ENCODE assay signal across 16 cellular contexts in the genomic region with DNA sequence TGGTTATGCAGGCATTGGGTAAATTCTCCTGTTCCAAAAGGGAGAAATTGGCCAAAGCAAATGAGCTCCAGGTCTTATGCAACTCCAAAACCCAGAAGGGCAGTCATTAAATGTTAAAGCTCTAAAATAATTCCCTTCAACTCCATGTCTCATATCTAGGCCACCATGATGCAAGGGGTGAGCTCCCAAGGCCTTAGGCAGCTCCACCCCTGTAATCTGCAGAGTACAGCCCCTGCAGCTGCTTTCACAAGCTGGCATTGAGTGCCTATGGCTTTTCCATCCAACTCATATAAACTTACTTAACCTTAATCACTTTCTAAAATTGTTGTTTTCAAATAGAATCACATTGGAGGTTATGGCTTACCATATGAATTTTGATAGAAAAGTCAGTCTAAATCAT. TPM values are rescaled to one million over a fixed set of nuclear protein-coding genes. Genes with fewer than 3 reads are reported as not detected.
A peak's percentile ranks its signal among the peaks of the same experiment; 100 is the strongest.
DNase-seq lines count a peak whose midpoint lies in the region; FAIRE-seq and TF ChIP-seq lines count a peak whose summit lies in the region.
"Had no signal": no experiment of that assay in that cellular context is flagged by ENCODE, and none has a peak within 500 bp of the region (broad histone marks: within the 10 kb centered on the region; RNA-seq: fewer than 3 reads in every experiment).

No MANE protein-coding gene starts in this region.

- H3K4me3 ChIP-seq in Loucy (ENCODE audit: low read length, poor library complexity, severe bottlenecking) (no peak overlapping the region), H1 (ENCODE audit: extremely low read depth in 1 of 4, insufficient read depth in 2 of 4, low read depth in 3 of 4, low read length in 4 of 4) (no peak overlapping the region), foreskin fibroblast (ENCODE audit: low read depth in 1 of 2, low read length in 2 of 2) (no peak overlapping the region)
- H3K4me3 ChIP-seq: BLaER1 had no signal

- H3K36me3 Mint-ChIP-seq in osteocyte (ENCODE audit: unreplicated experiment) = peaks cover 4% of the 10 kb centered on the region
- H3K36me3 Mint-ChIP-seq in HFFc6 (ENCODE audit: low read depth) = peaks cover 11% of the 10 kb centered on the region

- no peak overlapping the region for H2AK5ac ChIP-seq in H1 (ENCODE audit: low read depth, low read length)

- H3K4me1 Mint-ChIP-seq in osteocyte (ENCODE audit: unreplicated experiment) (peaks cover 4% of the 10 kb centered on the region), HFFc6 (ENCODE audit: low read depth) (no peaks in the 10 kb centered on the region)

- no peak overlapping the region for H2BK5ac ChIP-seq in H1 (ENCODE audit: low read depth, low read length)

- no peak overlapping the region for H2BK15ac ChIP-seq in H1 (ENCODE audit: low read length)

- POLR2A ChIA-PET in H1 (lab: Charles Lee; ENCODE audit: partially characterized antibody) = interaction anchor here (0.9 to 2.0 kb wide), 5 partner anchors 8 to 132 kb away, joined by 3 to 6 read pairs (median 3); a partner anchor contains a TSS

- H3K27me3 Mint-ChIP-seq in osteocyte (ENCODE audit: unreplicated experiment) = no peaks in the 10 kb centered on the region
- no peaks in the 10 kb centered on the region for H3K27me3 Mint-ChIP-seq in HFFc6 (ENCODE audit: insufficient read depth)

- DNase-seq in H1 (ENCODE audit: low read depth in 1 of 2, low spot score in 2 of 2) = no peak
- peak; percentile 19 for DNase-seq in osteocyte (ENCODE audit: extremely low spot score, unreplicated experiment)
- no peak for DNase-seq in HFFc6
- DNase-seq in activated gamma-delta T cell (lab: John Stamatoyannopoulos, UW) = no peak
- DNase-seq in foreskin fibroblast = no peak
- no peak for DNase-seq in NCI-H748 treated with DMSO at 0.1 percent for 48 hours (lab: John Stamatoyannopoulos, UW)
- DNase-seq: 8988T; CD4-positive, alpha-beta memory T cell; DMS153; DMS79; GF-D8; GOT3; H9 had no signal

- no peak overlapping the region for H4K8ac ChIP-seq in H1 (ENCODE audit: extremely low read depth, insufficient read depth, low read length)

- H3K4me2 ChIP-seq in Loucy (ENCODE audit: low read depth, low read length, poor library complexity, severe bottlenecking) = peak overlapping the region; percentile 19
- no peak overlapping the region; a peak in 1 of 4 replicates for H3K4me2 ChIP-seq in H1 (ENCODE audit: insufficient read depth in 1 of 2, low read depth in 2 of 2, low read length in 2 of 2)
- H3K4me2 ChIP-seq: BLaER1 had no signal

- H3F3A ChIP-seq in Loucy (ENCODE audit: low read depth) = no peaks in the 10 kb centered on the region

- H4K20me1 ChIP-seq in Loucy (ENCODE audit: insufficient read depth, low read length, poor library complexity, severe bottlenecking) (peaks cover 7% of the 10 kb centered on the region), H1 (replicated peaks in 1 of 2; ENCODE audit: control insufficient read depth in 1 of 2, insufficient read depth in 2 of 2, low read length in 2 of 2) (no peaks in the 10 kb centered on the region)
- H4K20me1 ChIP-seq: BLaER1 had no signal

- H3K27ac Mint-ChIP-seq in osteocyte (ENCODE audit: unreplicated experiment) (no peak overlapping the region), HFFc6 (no peak overlapping the region)
- H3K27ac Mint-ChIP-seq: CD14-positive monocyte; CD4-positive, alpha-beta memory T cell; H9 had no signal

- no peak overlapping the region for H2AFZ ChIP-seq in Loucy (ENCODE audit: low read length)
- no peak overlapping the region for H2AFZ ChIP-seq in H1 (ENCODE audit: low read length)

- TF ChIP-seq RAD21 in H1 (IDR thresholded peaks at IDR 0.05 in 1 of 2, conservative IDR thresholded peaks at IDR 0.05 in 1 of 2; ENCODE audit: low read depth in 2 of 2, low read length in 2 of 2) = no peak

- H3K23ac ChIP-seq in H1 (ENCODE audit: insufficient read length) = no peak overlapping the region

- H3K79me1 ChIP-seq in H1 (ENCODE audit: low read depth, low read length) = 0 out of 2 replicates have a peak, but pooled peaks cover 2% of the 10 kb centered on the region

- H3K79me2 ChIP-seq in Loucy (ENCODE audit: insufficient read depth, low read length) = peaks cover 53% of the 10 kb centered on the region
- H3K79me2 ChIP-seq in H1 (ENCODE audit: control insufficient read depth in 1 of 2, insufficient read depth in 2 of 2, low read length in 2 of 2) = peaks cover 16 to 78% of the 10 kb centered on the region in 2 experiments

- no peak overlapping the region for H3K18ac ChIP-seq in H1 (ENCODE audit: extremely low read depth, low read length)

- H3K14ac ChIP-seq in H1 (ENCODE audit: insufficient read length) = no peak overlapping the region

- H3K4me3 Mint-ChIP-seq in osteocyte (ENCODE audit: unreplicated experiment) (no peak overlapping the region), HFFc6 (no peak overlapping the region)
- H3K4me3 Mint-ChIP-seq: CD14-positive monocyte; CD4-positive, alpha-beta memory T cell; H9 had no signal

- H3K27me3 ChIP-seq in Loucy (ENCODE audit: insufficient read depth, low read length, poor library complexity, severe bottlenecking) = no peaks in the 10 kb centered on the region
- H3K27me3 ChIP-seq in H1 (replicated peaks in 1 of 4; ENCODE audit: control insufficient read depth in 3 of 4, extremely low read depth in 1 of 4, insufficient read depth in 3 of 4, low read length in 3 of 4) = no peaks in the 10 kb centered on the region
- H3K27me3 ChIP-seq: BLaER1 had no signal

- CTCF ChIA-PET in H1 (lab: Charles Lee; ENCODE audit: partially characterized antibody) = interaction anchor here (1.3 kb wide), 1 partner anchor 23 kb away, joined by 4 read pairs; no protein-coding TSS in a partner anchor

- H3K27ac ChIP-seq in H1 (ENCODE audit: low read depth, low read length) = no peak overlapping the region
- H3K27ac ChIP-seq: BLaER1 had no signal

- H3K9ac ChIP-seq in Loucy (ENCODE audit: low read depth, low read length, poor library complexity, severe bottlenecking) = no peak overlapping the region
- no peak overlapping the region for H3K9ac ChIP-seq in H1 (replicated peaks in 1 of 4; ENCODE audit: extremely low read depth in 1 of 4, low read depth in 3 of 4, low read length in 3 of 4)
- H3K9ac ChIP-seq: BLaER1 had no signal

- H2BK20ac ChIP-seq in H1 (ENCODE audit: low read length) = no peak overlapping the region

- H2BK120ac ChIP-seq in H1 (replicated peaks; ENCODE audit: low read depth, low read length) = no peak overlapping the region

- no peak overlapping the region for H4K91ac ChIP-seq in H1 (replicated peaks; ENCODE audit: insufficient read length, low read length)

- H3K9me3 Mint-ChIP-seq in osteocyte (ENCODE audit: unreplicated experiment) (peaks cover 16% of the 10 kb centered on the region), HFFc6 (peaks cover 46% of the 10 kb centered on the region)

- no peaks in the 10 kb centered on the region for H3K9me2 ChIP-seq in Loucy (replicated peaks; ENCODE audit: low read depth, low read length)

- peaks cover 5% of the 10 kb centered on the region; the same call in 1 of the 2 replicates for H3K36me3 ChIP-seq in Loucy (ENCODE audit: insufficient read depth, low read length)
- peaks cover 0 to 46% (median 15%) of the 10 kb centered on the region in 4 experiments; a peak in 5 of 8 replicates for H3K36me3 ChIP-seq in H1 (ENCODE audit: control insufficient read depth in 2 of 4, insufficient read depth in 4 of 4, low read length in 3 of 4)

- H2BK12ac ChIP-seq in H1 (ENCODE audit: low read depth, low read length) = no peak overlapping the region

- H3K4ac ChIP-seq in H1 (replicated peaks; ENCODE audit: insufficient read length, low read depth, low read length) = no peak overlapping the region

- H3K23me2 ChIP-seq in H1 (ENCODE audit: low read depth, low read length) = no peaks in the 10 kb centered on the region

- H3K56ac ChIP-seq in H1 (replicated peaks; ENCODE audit: insufficient read length, low read depth, low read length) = no peak overlapping the region

- no peak overlapping the region for H4K5ac ChIP-seq in H1 (ENCODE audit: insufficient read length, low read depth, low read length)

- TF ChIP-seq CTCF in Loucy (conservative IDR thresholded peaks at IDR 0.05; ENCODE audit: low read length) (no peak), H1 (IDR thresholded peaks at IDR 0.05; ENCODE audit: control extremely low read depth in 1 of 3, insufficient read depth in 1 of 3, low read depth in 1 of 3, low read length in 3 of 3) (no peak), osteocyte (IDR thresholded peaks at IDR 0.05) (no peak), HFFc6 (IDR thresholded peaks at IDR 0.05) (no peak), foreskin fibroblast (IDR thresholded peaks at IDR 0.05; ENCODE audit: low read depth, low read length) (no peak)

- no peak for TF ChIP-seq POLR2A in H1 (IDR thresholded peaks at IDR 0.05; ENCODE audit: control extremely low read depth in 1 of 2, low read depth in 2 of 2, low read length in 2 of 2)

- TF ChIP-seq EP300 in H1 (IDR thresholded peaks at IDR 0.05; ENCODE audit: borderline replicate concordance in 1 of 2, low read depth in 2 of 2, low read length in 2 of 2) = no peak

- peak; percentile 24 for FAIRE-seq in H1 (lab: Jason Lieb, UNC)

- H3K9me3 ChIP-seq in Loucy (ENCODE audit: insufficient read depth, low read depth, low read length) (peaks cover 3% of the 10 kb centered on the region; the same call in 1 of the 2 replicates), H1 (ENCODE audit: insufficient read depth in 2 of 2, low read depth in 1 of 2, low read length in 1 of 2) (peaks cover 14 to 17% of the 10 kb centered on the region in 2 experiments; a peak in 3 of 4 replicates)

- peaks cover 9% of the 10 kb centered on the region for H3K4me1 ChIP-seq in Loucy (ENCODE audit: insufficient read depth, low read length, poor library complexity, severe bottlenecking)
- H3K4me1 ChIP-seq in H1 (replicated peaks in 1 of 4; ENCODE audit: control insufficient read depth in 3 of 4, insufficient read depth in 4 of 4, low read length in 3 of 4) = no peaks in the 10 kb centered on the region; a peak in 1 of 7 replicates
- H3K4me1 ChIP-seq: BLaER1 had no signal

TF ChIP-seq in H1, 55 proteins besides CTCF, POLR2A, EP300 and RAD21 (continues in another document):
- TF ChIP-seq PHF8 (conservative IDR thresholded peaks at IDR 0.05; ENCODE audit: low read depth, low read length) (no peak), POU5F1 (IDR thresholded peaks at IDR 0.05; ENCODE audit: low read depth, low read length) (no peak), NANOG (IDR thresholded peaks at IDR 0.05; ENCODE audit: insufficient read depth, low read depth, low read length, poor library complexity, severe bottlenecking) (no peak)

RNA-seq across cellular contexts. Expression of a gene that starts 44.7 kb away (rescaled TPM):
- total RNA-seq in H1 (2021; fragmentation: NEBNext Ultra II Directional; extraction: Animal tissue kit (Norgen Biotek cat#: 25700)) = 15.0 and 15.4 TPM in 2 replicates
- polyA plus RNA-seq in H1 (2011; rRNA removed) = 10.2 and 10.9 TPM in 2 replicates
- polyA plus RNA-seq in H1 (2011; cell fraction: cytosol; rRNA removed) = 11.0 TPM
- polyA plus RNA-seq in H1 (2011; cell fraction: nucleus; rRNA removed) = 11.4 TPM
- 7.8 to 12.1 TPM (median 8.2 TPM) in 4 replicates for polyA plus RNA-seq in H1 (2012, experiment 1 of 2)
- polyA plus RNA-seq in H1 (2012, experiment 2 of 2) = 1.5 TPM
- polyA plus RNA-seq in H1 (2013, experiment 1 of 2) = 11.9 TPM
- polyA plus RNA-seq in H1 (2013, experiment 2 of 2) = 11.5 TPM
- 11.3 and 13.9 TPM in 2 replicates for polyA minus RNA-seq in H1 (2011; rRNA and poly(A)+ RNA removed)
- 11.3 TPM for polyA minus RNA-seq in H1 (2011; cell fraction: cytosol; rRNA and poly(A)+ RNA removed)
- polyA minus RNA-seq in H1 (2011; cell fraction: nucleus; rRNA and poly(A)+ RNA removed) = 38.4 TPM
- total RNA-seq in osteocyte = 8.7 and 9.7 TPM in 2 replicates
- 1 to 10 TPM; 5.4 to 7.6 (median 6.7) TPM for total RNA-seq in HFFc6 (2021; fragmentation: NEBNext Ultra II Directional; extraction: Animal tissue kit (Norgen Biotek cat#: 25700))
